21 cellular contexts compared by ENCODE assay signal in genomic region chr10:78957471-78958039, GRCh38.
A peak's percentile ranks its signal among the peaks of the same experiment; 100 is the strongest.
DNase-seq lines count a peak whose midpoint lies in the region; ATAC-seq, FAIRE-seq and TF ChIP-seq lines count a peak whose summit lies in the region.
"Had no signal": no experiment of that assay in that cellular context is flagged by ENCODE, and none has a peak within 500 bp of the region (broad histone marks: within the 10 kb centered on the region; RNA-seq: fewer than 3 reads in every experiment).

No MANE protein-coding gene starts in this region.

- POLR2A ChIA-PET in HCT116 (lab: Charles Lee), result no interaction called here

- H3K27me3 ChIP-seq in HCT116 (ENCODE audit: insufficient read depth, low read length), result no peaks in the 10 kb centered on the region
- no peaks in the 10 kb centered on the region for H3K27me3 ChIP-seq in lower lobe of right lung (ENCODE audit: low read depth)
- H3K27me3 ChIP-seq: right atrium auricular region had no signal

- intact Hi-C loops in HCT116 (cut with micrococcal nuclease), result no loop called here
- intact Hi-C loops in lower lobe of right lung (cut with DNase I), result no loop called here

- peaks cover 4 to 29% of the 10 kb centered on the region in 2 experiments; a peak in 3 of 4 replicates for H3K4me1 ChIP-seq in HCT116 (ENCODE audit: control insufficient read depth in 1 of 2, insufficient read depth in 2 of 2, low read length in 2 of 2)
- peaks cover 28% of the 10 kb centered on the region for H3K4me1 ChIP-seq in lower lobe of right lung

- TF ChIP-seq RAD21 in HCT116 (IDR thresholded peaks at IDR 0.05; ENCODE audit: low read depth), result no peak

- H3K27ac ChIP-seq in HCT116 (ENCODE audit: low read depth, low read length), result no peak overlapping the region
- no peak overlapping the region for H3K27ac ChIP-seq in lower lobe of right lung
- H3K27ac ChIP-seq: right atrium auricular region had no signal

- H3K4me3 ChIP-seq in HCT116 (replicated peaks in 1 of 2; ENCODE audit: low read depth in 1 of 2, low read length in 2 of 2) (no peak overlapping the region), fibroblast of mammary gland (ENCODE audit: control insufficient read depth, low read depth, low read length) (no peak overlapping the region), lower lobe of right lung (no peak overlapping the region)
- H3K4me3 ChIP-seq: lung, right atrium auricular region had no signal

- CTCF ChIA-PET in HCT116 (lab: Charles Lee), result no interaction called here

- no peaks in the 10 kb centered on the region for H3K79me2 ChIP-seq in HCT116 (ENCODE audit: insufficient read depth, low read length)

- no peak overlapping the region for H3K4me2 ChIP-seq in HCT116 (ENCODE audit: low read length)
- H3K4me2 ChIP-seq: SK-N-SH had no signal

- no peak overlapping the region for H3K9ac ChIP-seq in HCT116 (ENCODE audit: low read length)
- H3K9ac ChIP-seq: SK-N-SH had no signal

- DNase-seq in HCT116 (ENCODE audit: low read depth, low spot score), result no peak
- DNase-seq in RPMI7951 (ENCODE audit: low read depth), result peak; percentile 50
- DNase-seq in fibroblast of mammary gland (ENCODE audit: low read depth), result peak; percentile 29
- no peak for DNase-seq in urothelium cell line (ENCODE audit: low spot score)
- DNase-seq in GF-D8 (lab: John Stamatoyannopoulos, UW), result no peak
- no peak for DNase-seq in activated effector memory CD4-positive, alpha-beta T cell treated with Interleukin-2 at 50 U/mL for 16 hours
- DNase-seq in lower lobe of right lung, result no peak
- DNase-seq: activated CD4-positive, CD25-positive, alpha-beta regulatory T cell treated with anti-CD3 and anti-CD28 coated beads, Interleukin-2, amount 50 U/mL, for 72 hours; activated CD8-positive, alpha-beta T cell treated with anti-CD3 and anti-CD28 coated beads for 36 hours; Calu3; NCI-H1417 treated with DMSO at 0.1 percent for 48 hours; NCI-H446 treated with DMSO at 0.1 percent for 48 hours; SK-N-SH; stimulated activated CD4-positive, alpha-beta T cell treated with anti-CD3 and anti-CD28 coated beads, Interleukin-2, amount 100 ng/mL, for 48 hours; substantia nigra had no signal

- no peaks in the 10 kb centered on the region for H3K9me2 ChIP-seq in HCT116 (ENCODE audit: insufficient read depth)
- H3K9me2 ChIP-seq: SK-N-SH had no signal

- no peaks in the 10 kb centered on the region for H3K9me3 ChIP-seq in HCT116 (ENCODE audit: control insufficient read depth in 1 of 2, insufficient read depth in 1 of 2, low read depth in 1 of 2, low read length in 2 of 2)
- H3K9me3 ChIP-seq in lower lobe of right lung, result no peaks in the 10 kb centered on the region
- H3K9me3 ChIP-seq: right atrium auricular region, SK-N-SH had no signal

- H2AFZ ChIP-seq in HCT116 (ENCODE audit: low read depth, low read length, poor library complexity, severe bottlenecking), result no peak overlapping the region

- no peak for TF ChIP-seq POLR2A in HCT116 (IDR thresholded peaks at IDR 0.05; ENCODE audit: borderline replicate concordance, extremely low read depth, insufficient read depth, insufficient read length)

- BruUV-seq in HCT116 (replicated peaks; lab: Mats Ljungman, UMichigan), result no TSS peak

- RAD21 ChIA-PET in HCT116 (lab: Charles Lee; ENCODE audit: low non-redundant PET in 1 of 2, low total read pairs in 2 of 2, uncharacterized antibody in 2 of 2, unreplicated experiment in 2 of 2), result no interaction called here

- peak; percentile 49; the same call in 1 of the 2 replicates for ATAC-seq in HCT116
- ATAC-seq in lower lobe of right lung, result no peak
- ATAC-seq: activated CD8-positive, alpha-beta T cell treated with anti-CD3 and anti-CD28 coated beads for 36 hours; activated naive CD4-positive, alpha-beta T cell treated with anti-CD3 and anti-CD28 coated beads, Interleukin-2, amount 50 U/mL, for 72 hours had no signal

- H3K36me3 ChIP-seq in HCT116 (ENCODE audit: control insufficient read depth in 1 of 2, insufficient read depth in 2 of 2, low read length in 2 of 2) (no peaks in the 10 kb centered on the region), lower lobe of right lung (no peaks in the 10 kb centered on the region)
- H3K36me3 ChIP-seq: right atrium auricular region had no signal

- TF ChIP-seq CTCF in HCT116 (IDR thresholded peaks at IDR 0.05 in 2 of 3, conservative IDR thresholded peaks at IDR 0.05 in 1 of 3; ENCODE audit: borderline replicate concordance in 1 of 3, insufficient read depth in 1 of 3, low read depth in 2 of 3, low read length in 2 of 3), result no peak
- TF ChIP-seq CTCF in fibroblast of mammary gland (conservative IDR thresholded peaks at IDR 0.05; ENCODE audit: control insufficient read depth, insufficient read depth, low read depth, low read length), result no peak
- TF ChIP-seq CTCF in lower lobe of right lung (IDR thresholded peaks at IDR 0.05), result no peak

- H4K20me1 ChIP-seq in HCT116 (ENCODE audit: insufficient read depth), result no peaks in the 10 kb centered on the region

- FAIRE-seq in urothelium cell line (lab: Jason Lieb, UNC), result peak; percentile 66
- FAIRE-seq: GM12892, H1, TTC549 had no signal

TF ChIP-seq in HCT116, 20 proteins besides CTCF, POLR2A, EP300 and RAD21:
- TF ChIP-seq SRF (IDR thresholded peaks at IDR 0.05; ENCODE audit: low read depth), result no peak
- TF ChIP-seq FOSL1 (IDR thresholded peaks at IDR 0.05; ENCODE audit: low read depth), result no peak
- no peak for TF ChIP-seq ELF1 (IDR thresholded peaks at IDR 0.05; ENCODE audit: borderline replicate concordance, low read depth)
- TF ChIP-seq TCF7L2 (IDR thresholded peaks at IDR 0.05; ENCODE audit: borderline replicate concordance, extremely low read depth, insufficient read depth, insufficient read length), result no peak
- TF ChIP-seq EZH2phosphoT487 (IDR thresholded peaks at IDR 0.05; ENCODE audit: borderline replicate concordance), result no peak
- TF ChIP-seq EZH2 (IDR thresholded peaks at IDR 0.05), result no peak
- TF ChIP-seq ZFX (IDR thresholded peaks at IDR 0.05), result no peak
- TF ChIP-seq MAX (IDR thresholded peaks at IDR 0.05), result no peak
- no peak for TF ChIP-seq ZNF274 (IDR thresholded peaks at IDR 0.05; ENCODE audit: low read depth, low read length)

Comparison
In these comparisons a context has a peak if more than half of its experiments do, and no peak if none do; other contexts are left out.
1. DNase-seq: peak in RPMI7951 (single experiment) and fibroblast of mammary gland (single experiment); none in HCT116 (single experiment), urothelium cell line (single experiment), GF-D8 (single experiment), activated effector memory CD4-positive, alpha-beta T cell treated with Interleukin-2 at 50 U/mL for 16 hours (single experiment) and lower lobe of right lung (single experiment).